1 cellular context compared by ENCODE assay signal in genomic region chr2:26504002-26504401, GRCh38.
TF ChIP-seq lines count a peak whose summit lies in the region.

No MANE protein-coding gene starts in this region.

TF ChIP-seq in HEK293, 187 proteins besides CTCF, POLR2A, EP300 and RAD21 (continued from another document):
- TF ChIP-seq PRDM6 (tag by site-specific recombination; IDR thresholded peaks at IDR 0.05) = no peak
- TF ChIP-seq ZNF530 (tag by site-specific recombination; IDR thresholded peaks at IDR 0.05; ENCODE audit: low read depth) = no peak
- no peak for TF ChIP-seq FEZF1 (tag by site-specific recombination; IDR thresholded peaks at IDR 0.05)
- TF ChIP-seq ZNF140 (tag by site-specific recombination; IDR thresholded peaks at IDR 0.05) = no peak
- TF ChIP-seq EGR2 (tag by site-specific recombination; IDR thresholded peaks at IDR 0.05; ENCODE audit: low read depth) = no peak
- TF ChIP-seq ZNF155 (tag by site-specific recombination; IDR thresholded peaks at IDR 0.05) = no peak
